1 cellular context compared by ENCODE assay signal in genomic region chr19:7914598-7915045, GRCh38.
TF ChIP-seq lines count a peak whose summit lies in the region.

Gene TGFBR3L (plus strand): TSS chr19:7914830.

TF ChIP-seq in WTC11, 78 proteins besides CTCF, POLR2A, EP300 and RAD21 (continued from another document):
- TF ChIP-seq PRDM15 (CRISPR knock-in tag; IDR thresholded peaks at IDR 0.05): no peak
- TF ChIP-seq, protein P1, sequence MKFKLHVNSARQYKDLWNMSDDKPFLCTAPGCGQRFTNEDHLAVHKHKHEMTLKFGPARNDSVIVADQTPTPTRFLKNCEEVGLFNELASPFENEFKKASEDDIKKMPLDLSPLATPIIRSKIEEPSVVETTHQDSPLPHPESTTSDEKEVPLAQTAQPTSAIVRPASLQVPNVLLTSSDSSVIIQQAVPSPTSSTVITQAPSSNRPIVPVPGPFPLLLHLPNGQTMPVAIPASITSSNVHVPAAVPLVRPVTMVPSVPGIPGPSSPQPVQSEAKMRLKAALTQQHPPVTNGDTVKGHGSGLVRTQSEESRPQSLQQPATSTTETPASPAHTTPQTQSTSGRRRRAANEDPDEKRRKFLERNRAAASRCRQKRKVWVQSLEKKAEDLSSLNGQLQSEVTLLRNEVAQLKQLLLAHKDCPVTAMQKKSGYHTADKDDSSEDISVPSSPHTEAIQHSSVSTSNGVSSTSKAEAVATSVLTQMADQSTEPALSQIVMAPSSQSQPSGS (CRISPR knock-in tag; IDR thresholded peaks at IDR 0.05; ENCODE audit: borderline replicate concordance, low read depth): no peak
